ENCODE assay signal across 13 cellular contexts in the genomic region with DNA sequence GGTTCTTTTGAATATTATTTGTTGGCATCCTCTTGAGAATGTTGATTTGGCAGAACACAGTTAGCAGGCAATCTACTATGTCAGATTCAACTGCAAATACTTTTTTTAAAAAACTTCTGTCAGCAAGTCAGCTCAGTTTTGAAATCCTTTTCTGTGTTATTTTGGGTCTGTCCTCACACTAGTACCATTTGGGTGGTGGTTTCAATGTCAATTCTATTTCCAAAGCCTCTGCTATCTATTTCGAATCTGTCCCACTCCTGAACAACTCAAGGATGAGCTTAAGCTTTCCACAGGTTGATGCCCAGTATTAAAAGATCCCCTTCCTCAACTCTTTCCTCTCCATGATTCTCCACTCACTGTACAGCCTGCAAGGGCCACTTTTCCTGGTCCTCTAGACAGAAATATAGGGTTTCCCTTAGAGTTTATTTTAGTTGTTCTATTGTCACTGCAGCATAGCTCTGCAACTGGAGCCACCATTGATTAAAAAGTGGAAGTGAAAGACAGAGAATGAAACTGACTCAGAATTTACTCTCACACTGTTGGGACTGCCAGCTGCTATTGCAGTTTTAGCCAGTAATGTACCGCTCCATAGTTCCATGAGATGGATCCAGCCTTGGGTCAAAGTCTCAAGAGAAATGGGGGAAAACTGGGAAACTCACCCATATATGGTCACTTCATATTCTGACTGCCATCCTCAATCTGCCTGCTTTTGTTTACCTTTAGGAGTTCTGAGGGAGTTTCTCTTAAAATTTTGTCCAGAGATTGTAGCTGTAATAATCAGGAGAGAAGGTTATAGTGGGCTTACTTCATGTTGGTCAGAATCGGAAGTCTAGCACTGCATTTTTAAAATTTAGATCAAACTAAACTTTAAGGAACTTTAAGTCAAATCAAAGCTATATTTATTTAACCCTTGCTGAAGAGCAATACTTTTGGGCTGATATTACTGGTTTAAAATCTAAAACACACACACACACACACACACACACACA. TPM values are rescaled to one million over a fixed set of nuclear protein-coding genes. Genes with fewer than 3 reads are reported as not detected.
DNase-seq lines count a peak whose midpoint lies in the region; ATAC-seq, FAIRE-seq and TF ChIP-seq lines count a peak whose summit lies in the region.
"Had no signal": no experiment of that assay in that cellular context is flagged by ENCODE, and none has a peak within 500 bp of the region (broad histone marks: within the 10 kb centered on the region; RNA-seq: fewer than 3 reads in every experiment).

No MANE protein-coding gene starts in this region.

- H3K36me3 ChIP-seq in MM.1S (replicated peaks; ENCODE audit: insufficient read depth, low read length) (no peaks in the 10 kb centered on the region), ovary (no peaks in the 10 kb centered on the region)
- H3K36me3 ChIP-seq: BLaER1 treated with 17β-estradiol and CSF1 and Interleukin-3, amounts not matched to agents 10 nM and 100 nM had no signal

- in situ Hi-C loops in GM13976 (cut with MboI; ENCODE audit: low sequenced_read_pairs, unreplicated experiment) = no loop called here

- H3K9me2 ChIP-seq in MM.1S (replicated peaks; ENCODE audit: insufficient read depth, low read length) = no peaks in the 10 kb centered on the region

- H4K20me1 ChIP-seq in MM.1S (ENCODE audit: insufficient read depth, low read length) = no peaks in the 10 kb centered on the region
- H4K20me1 ChIP-seq: BLaER1 treated with 17β-estradiol and CSF1 and Interleukin-3, amounts not matched to agents 10 nM and 100 nM had no signal

- peak overlapping the region; percentile 71 for H3K4me2 ChIP-seq in MM.1S (ENCODE audit: low read depth, low read length)

- no peak overlapping the region for H3K9ac ChIP-seq in MM.1S (ENCODE audit: low read length)
- H3K9ac ChIP-seq: BLaER1 treated with 17β-estradiol and CSF1 and Interleukin-3, amounts not matched to agents 10 nM and 100 nM had no signal

- no peak for TF ChIP-seq POLR2A in ovary (IDR thresholded peaks at IDR 0.05)

- H3K4me3 ChIP-seq in MM.1S (ENCODE audit: low read length) (0 out of 2 replicates have a peak overlapping the region, but pooled peaks have one; percentile 22), ovary (no peak overlapping the region)
- H3K4me3 ChIP-seq: BLaER1 treated with 17β-estradiol and CSF1 and Interleukin-3, amounts not matched to agents 10 nM and 100 nM had no signal

- WGBS in ovary, 3 donors = 62 to 66% (median 64%) methylated on average over 3 of the region's 3 CpGs

- peak overlapping the region; percentile 44; the same call in 1 of the 2 replicates for H2AFZ ChIP-seq in MM.1S (ENCODE audit: low read length)

- no peak for TF ChIP-seq EP300 in ovary (IDR thresholded peaks at IDR 0.05)

- H3F3A ChIP-seq in MM.1S (ENCODE audit: insufficient read depth, low read length) = peaks cover 10% of the 10 kb centered on the region

- TF ChIP-seq CTCF in GM13976 (IDR thresholded peaks at IDR 0.05; ENCODE audit: borderline replicate concordance, control extremely low read depth, extremely low read depth, insufficient read depth, missing control alignments) (no peak), MM.1S (IDR thresholded peaks at IDR 0.05; ENCODE audit: low read length) (no peak), ovary (IDR thresholded peaks at IDR 0.05) (no peak)

- H3K27me3 ChIP-seq in MM.1S (replicated peaks; ENCODE audit: insufficient read depth, low read length) = no peaks in the 10 kb centered on the region
- no peaks in the 10 kb centered on the region for H3K27me3 ChIP-seq in ovary

- intact Hi-C loops in ovary (cut with DNase I) = no loop called here

- ATAC-seq in GM19438 (IDR thresholded peaks at IDR 0.05; ENCODE audit: low read depth, unreplicated experiment) = peak; percentile 96
- ATAC-seq in HG02938 (IDR thresholded peaks at IDR 0.05; ENCODE audit: unreplicated experiment) = peak; percentile 99
- ATAC-seq: naive thymus-derived CD4-positive, alpha-beta T cell had no signal

- FAIRE-seq in HTR-8/SVneo (lab: Jason Lieb, UNC) = no peak
- FAIRE-seq in frontal cortex (lab: Jason Lieb, UNC) = no peak
- FAIRE-seq: TTC549 had no signal

- peak; percentile 16 for DNase-seq in GM13976 (ENCODE audit: low spot score)
- DNase-seq in MM.1S = peak; percentile 57
- no peak for DNase-seq in HK-2 (ENCODE audit: unreplicated experiment)
- no peak for DNase-seq in HTR-8/SVneo (ENCODE audit: insufficient read length, low spot score)
- no peak for DNase-seq in ovary
- no peak for DNase-seq in frontal cortex (ENCODE audit: low spot score in 2 of 2)
- DNase-seq: naive thymus-derived CD4-positive, alpha-beta T cell; NK-92 treated with Interleukin-12 subunit alpha and Interleukin-12 subunit beta, amount 100 ng/mL, for 24 hours; stimulated activated CD4-positive, alpha-beta T cell treated with anti-CD3 and anti-CD28 coated beads, Interleukin-15, amount 100 ng/mL, for 24 hours had no signal

- H3K9me3 ChIP-seq in MM.1S (replicated peaks; ENCODE audit: insufficient read depth, low read length) (no peaks in the 10 kb centered on the region), ovary (no peaks in the 10 kb centered on the region)

- H3K27ac ChIP-seq in MM.1S (ENCODE audit: low read length) (peak overlapping the region; percentile 53; the same call in 1 of the 2 replicates), ovary (no peak overlapping the region)
- H3K27ac ChIP-seq: BLaER1 treated with 17β-estradiol and CSF1 and Interleukin-3, amounts not matched to agents 10 nM and 100 nM had no signal

- H3K4me1 ChIP-seq in MM.1S (ENCODE audit: low read length) (peaks cover 8% of the 10 kb centered on the region), ovary (ENCODE audit: insufficient read depth) (no peaks in the 10 kb centered on the region)

- no peaks in the 10 kb centered on the region for H3K79me2 ChIP-seq in MM.1S (ENCODE audit: low read length)

RNA-seq across cellular contexts. Expression of gene HDX, which starts 14.6 kb away (rescaled TPM):
- total RNA-seq in ovary (1 to 10 TPM; 3.7 to 9.4 (median 6.2) TPM), frontal cortex (11.4 TPM)
- 1 to 10 TPM; 2.2 to 4.3 TPM for polyA plus RNA-seq in ovary

Comparison
In these comparisons a context has a peak if more than half of its experiments do, and no peak if none do; other contexts are left out.
1. DNase-seq: peak in GM13976 (single experiment) and MM.1S (single experiment); none in HK-2 (single experiment), HTR-8/SVneo (single experiment), ovary (0 of 5) and frontal cortex (0 of 2).